9 cellular contexts compared by ENCODE assay signal in genomic region chr6:52304917-52305316, GRCh38. TPM values are rescaled to one million over a fixed set of nuclear protein-coding genes. Genes with fewer than 3 reads are reported as not detected.
DNase-seq lines count a peak whose midpoint lies in the region; ATAC-seq and TF ChIP-seq lines count a peak whose summit lies in the region.
"Had no signal": no experiment of that assay in that cellular context is flagged by ENCODE, and none has a peak within 500 bp of the region (broad histone marks: within the 10 kb centered on the region; RNA-seq: fewer than 3 reads in every experiment).

No MANE protein-coding gene starts in this region.

- H3K9ac ChIP-seq in OCI-LY3 (ENCODE audit: low read length) = peak overlapping the region; percentile 81

- H3K27me3 ChIP-seq in OCI-LY3 (ENCODE audit: low read depth, low read length) (no peaks in the 10 kb centered on the region), cardiac muscle cell (peaks cover 3% of the 10 kb centered on the region), psoas muscle (ENCODE audit: insufficient read depth in 3 of 3, low read length in 2 of 3) (no peaks in the 10 kb centered on the region)
- H3K27me3 ChIP-seq: SJSA1 had no signal

- TF ChIP-seq CTCF in OCI-LY3 (IDR thresholded peaks at IDR 0.05; ENCODE audit: low read depth, low read length) (no peak), cardiac muscle cell (IDR thresholded peaks at IDR 0.05; ENCODE audit: low read depth, low read length) (no peak), psoas muscle (IDR thresholded peaks at IDR 0.05) (no peak)

- H3K4me2 ChIP-seq in OCI-LY3 (ENCODE audit: low read length) = peak overlapping the region; percentile 73

- peaks cover 14% of the 10 kb centered on the region for H3K36me3 ChIP-seq in OCI-LY3 (replicated peaks; ENCODE audit: low read depth, low read length)
- no peaks in the 10 kb centered on the region for H3K36me3 ChIP-seq in cardiac muscle cell
- no peaks in the 10 kb centered on the region for H3K36me3 ChIP-seq in psoas muscle (ENCODE audit: insufficient read depth in 1 of 2, low read depth in 1 of 2)
- H3K36me3 ChIP-seq: SJSA1 had no signal

- H3K4me1 ChIP-seq in OCI-LY3 (ENCODE audit: low read length) (peaks cover 71% of the 10 kb centered on the region), cardiac muscle cell (ENCODE audit: low read depth) (peaks cover 9% of the 10 kb centered on the region), psoas muscle (no peaks in the 10 kb centered on the region)

- intact Hi-C loops in psoas muscle (cut with DNase I) = no loop called here

- H3K27ac Mint-ChIP-seq in stimulated activated memory B cell treated with anti-CD40 and anti-IgM and Interleukin-4, amounts not matched to agents 10 μg/mL and 1 μg/mL and 100 μg/mL, for 72 hours = peak overlapping the region; percentile 94

- 48 to 53% (median 53%) methylated on average over 2 of the region's 2 CpGs for WGBS in psoas muscle, 3 donors

- H3K27me3 Mint-ChIP-seq in stimulated activated memory B cell treated with anti-CD40 and anti-IgM and Interleukin-4, amounts not matched to agents 10 μg/mL and 1 μg/mL and 100 μg/mL, for 72 hours = no peaks in the 10 kb centered on the region

- H3K27ac ChIP-seq in OCI-LY3 (ENCODE audit: low read length) (peak overlapping the region; percentile 97), cardiac muscle cell (no peak overlapping the region), psoas muscle (no peak overlapping the region)
- H3K27ac ChIP-seq: SJSA1 had no signal

- ATAC-seq in GM18502 (IDR thresholded peaks at IDR 0.05; ENCODE audit: poor library complexity, unreplicated experiment) = peak; percentile 66
- ATAC-seq in HG02571 (IDR thresholded peaks at IDR 0.05; ENCODE audit: unreplicated experiment) = peak; percentile 53
- peak; percentile 74 for ATAC-seq in stimulated activated memory B cell treated with anti-CD40 and anti-IgM and Interleukin-4, amounts not matched to agents 10 μg/mL and 1 μg/mL and 100 μg/mL, for 72 hours
- no peak for ATAC-seq in psoas muscle

- peak overlapping the region; percentile 44 for H3K4me3 ChIP-seq in OCI-LY3 (ENCODE audit: low read length)
- no peak overlapping the region for H3K4me3 ChIP-seq in cardiac muscle cell
- no peak overlapping the region for H3K4me3 ChIP-seq in psoas muscle
- H3K4me3 ChIP-seq: SJSA1 had no signal

- H4K20me1 ChIP-seq in OCI-LY3 (ENCODE audit: insufficient read depth, low read length) = no peaks in the 10 kb centered on the region

- no peak overlapping the region for H2AFZ ChIP-seq in OCI-LY3 (ENCODE audit: low read depth, low read length)

- DNase-seq in cardiac muscle cell (ENCODE audit: low read depth in 1 of 2, low spot score in 1 of 2) (peak; percentile 44 to 56), cerebellum (ENCODE audit: low spot score) (no peak), psoas muscle (no peak), NCI-H510A treated with DMSO at 0.1 percent for 48 hours (lab: John Stamatoyannopoulos, UW) (no peak)

- peaks cover 62% of the 10 kb centered on the region for H3K4me1 Mint-ChIP-seq in stimulated activated memory B cell treated with anti-CD40 and anti-IgM and Interleukin-4, amounts not matched to agents 10 μg/mL and 1 μg/mL and 100 μg/mL, for 72 hours

- no peaks in the 10 kb centered on the region for H3K36me3 Mint-ChIP-seq in stimulated activated memory B cell treated with anti-CD40 and anti-IgM and Interleukin-4, amounts not matched to agents 10 μg/mL and 1 μg/mL and 100 μg/mL, for 72 hours

- H3K9me3 ChIP-seq in OCI-LY3 (ENCODE audit: insufficient read depth, low read length) (peaks cover 10% of the 10 kb centered on the region; the same call in 1 of the 2 replicates), cardiac muscle cell (ENCODE audit: low read depth) (no peaks in the 10 kb centered on the region), psoas muscle (no peaks in the 10 kb centered on the region)
- H3K9me3 ChIP-seq: SJSA1 had no signal

- peak overlapping the region; percentile 58 for H3K4me3 Mint-ChIP-seq in stimulated activated memory B cell treated with anti-CD40 and anti-IgM and Interleukin-4, amounts not matched to agents 10 μg/mL and 1 μg/mL and 100 μg/mL, for 72 hours

- H3K9me3 Mint-ChIP-seq in stimulated activated memory B cell treated with anti-CD40 and anti-IgM and Interleukin-4, amounts not matched to agents 10 μg/mL and 1 μg/mL and 100 μg/mL, for 72 hours = peaks cover 2% of the 10 kb centered on the region

- no peaks in the 10 kb centered on the region for H3K79me2 ChIP-seq in OCI-LY3 (ENCODE audit: low read length)

RNA-seq across cellular contexts. Expression of gene MCM3, which starts 20.4 kb away (rescaled TPM):
- total RNA-seq in cardiac muscle cell = 130 and 149 TPM in 2 replicates
- polyA plus RNA-seq in cardiac muscle cell = 98.8 and 134 TPM in 2 replicates
- 27.2 TPM for total RNA-seq in cerebellum
- total RNA-seq in psoas muscle = 10 to 100 TPM in 3 of 4 donors, 1 to 10 TPM in 1; 7.6 to 17.3 (median 11.1) TPM
- polyA plus RNA-seq in psoas muscle = 10 to 100 TPM in 2 of 3 donors, 1 to 10 TPM in 1; 9.6 to 25.0 (median 11.7) TPM

RNA-seq across cellular contexts. Expression of gene PAQR8, which starts 57.0 kb away (rescaled TPM):
- 16.5 and 16.8 TPM in 2 replicates for total RNA-seq in cardiac muscle cell
- polyA plus RNA-seq in cardiac muscle cell = 15.5 and 19.7 TPM in 2 replicates
- total RNA-seq in cerebellum = 20.6 TPM
- total RNA-seq in psoas muscle = 1 to 10 TPM in 2 of 4 donors, under 1 TPM in 2; 0.68 to 1.3 (median 1.00) TPM
- polyA plus RNA-seq in psoas muscle = under 1 TPM; 0.39 to 0.55 (median 0.51) TPM

Comparison
In these comparisons a context has a peak if more than half of its experiments do, and no peak if none do; other contexts are left out.
1. ATAC-seq: peak in GM18502 (single experiment), HG02571 (single experiment) and stimulated activated memory B cell treated with anti-CD40 and anti-IgM and Interleukin-4, amounts not matched to agents 10 μg/mL and 1 μg/mL and 100 μg/mL, for 72 hours (single experiment); none in psoas muscle (0 of 4).
2. DNase-seq: peak in cardiac muscle cell (2 of 2); none in cerebellum (single experiment), psoas muscle (0 of 2) and NCI-H510A treated with DMSO at 0.1 percent for 48 hours (single experiment).